Comparison of ENCODE assay signal across 14 cellular contexts in the genomic region with DNA sequence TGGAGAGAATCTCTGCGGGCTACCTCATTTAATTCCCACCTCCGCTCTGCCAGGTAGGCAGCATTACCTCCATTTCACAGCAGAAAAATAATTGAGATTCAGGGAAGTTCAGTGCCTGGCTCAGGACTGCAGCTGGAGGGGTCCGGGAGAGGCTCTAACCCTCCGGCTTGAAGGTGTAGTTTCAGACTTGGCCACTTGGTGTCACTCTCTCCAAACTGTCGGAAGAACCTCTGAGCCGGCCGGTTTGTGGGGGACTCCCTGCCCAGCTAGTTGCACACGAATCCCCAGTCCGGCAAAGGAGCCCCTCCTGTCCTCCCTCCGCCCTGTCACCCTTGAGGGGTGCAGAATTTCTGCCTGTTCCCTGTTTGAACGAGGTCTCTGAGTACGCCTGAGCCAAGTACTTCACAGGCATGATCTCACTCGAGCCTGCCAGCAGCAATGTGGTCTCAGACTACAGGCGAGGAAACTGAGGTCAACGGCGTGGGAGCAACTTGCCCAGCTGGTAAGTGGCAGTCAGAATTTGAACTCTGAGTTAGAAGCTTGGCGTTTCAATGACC.
A peak's percentile ranks its signal among the peaks of the same experiment; 100 is the strongest.
DNase-seq lines count a peak whose midpoint lies in the region; ATAC-seq and TF ChIP-seq lines count a peak whose summit lies in the region.
"Had no signal": no experiment of that assay in that cellular context is flagged by ENCODE, and none has a peak within 500 bp of the region (broad histone marks: within the 10 kb centered on the region; RNA-seq: fewer than 3 reads in every experiment).

No MANE protein-coding gene starts in this region.

- H3K27ac ChIP-seq in C4-2B (no peak overlapping the region), GM23338 (ENCODE audit: low read depth) (no peak overlapping the region), left ventricle myocardium inferior (replicated peaks) (no peak overlapping the region)
- H3K27ac ChIP-seq: suprapubic skin had no signal

- H3K4me3 Mint-ChIP-seq in GM23338 = no peak overlapping the region
- H3K4me3 Mint-ChIP-seq in Calu3 (ENCODE audit: low read depth, unreplicated experiment) = no peak overlapping the region
- H3K4me3 Mint-ChIP-seq: activated CD4-positive, alpha-beta T cell treated with anti-CD3 and anti-CD28 coated beads, Interleukin-2, amount 10 ng/mL, durations not matched to agents 24 days and 14 days had no signal

- in situ Hi-C loops in SK-MEL-5 (cut with HindIII; ENCODE audit: low pct_unique_long_range_greater_than_20kb, low sequenced_read_pairs) = no loop called here

- TF ChIP-seq CTCF in C4-2B (conservative IDR thresholded peaks at IDR 0.05) (peak; percentile 48), GM23338 (conservative IDR thresholded peaks at IDR 0.05; ENCODE audit: low read depth in 2 of 2) (peak; percentile 4 to 28; a peak in 1 of 4 replicates), left ventricle myocardium inferior (IDR thresholded peaks at IDR 0.05; ENCODE audit: borderline replicate concordance) (peak; percentile 71), Calu3 (IDR thresholded peaks at IDR 0.05; ENCODE audit: unreplicated experiment) (no peak)

- no peak overlapping the region for H3K4me2 ChIP-seq in GM23338

- H3K9me3 Mint-ChIP-seq in GM23338 = peaks cover 95% of the 10 kb centered on the region
- peaks cover 14% of the 10 kb centered on the region for H3K9me3 Mint-ChIP-seq in Calu3 (ENCODE audit: low read depth, unreplicated experiment)

- no peaks in the 10 kb centered on the region for H3K9me3 ChIP-seq in left ventricle myocardium inferior (replicated peaks)

- DNase-seq in GM23338 (ENCODE audit: low spot score) (peak; percentile 0), SK-MEL-5 (ENCODE audit: low read depth, low spot score) (peak; percentile 7), left ventricle myocardium inferior (no peak), T-helper 9 cell (no peak), Calu3 (no peak)
- DNase-seq: activated CD4-positive, alpha-beta T cell treated with anti-CD3 and anti-CD28 coated beads, Interleukin-2, amount 10 ng/mL, durations not matched to agents 24 days and 14 days; activated naive CD4-positive, alpha-beta T cell; C1 segment of cervical spinal cord; foreskin melanocyte; NCI-H2029 had no signal

- H3K36me3 Mint-ChIP-seq in GM23338 (ENCODE audit: low read depth) (peaks cover 44% of the 10 kb centered on the region), Calu3 (ENCODE audit: insufficient read depth, unreplicated experiment) (no peaks in the 10 kb centered on the region)

- no TSS peak for BruUV-seq in Calu3 (replicated peaks; lab: Mats Ljungman, UMichigan)

- ATAC-seq in GM23338 (no peak), HG03159 (IDR thresholded peaks at IDR 0.05; ENCODE audit: unreplicated experiment) (no peak), GM19455 (IDR thresholded peaks at IDR 0.05; ENCODE audit: unreplicated experiment) (no peak)

- H3K4me1 Mint-ChIP-seq in GM23338 = no peaks in the 10 kb centered on the region
- no peaks in the 10 kb centered on the region for H3K4me1 Mint-ChIP-seq in Calu3 (ENCODE audit: low read depth, unreplicated experiment)
- H3K4me1 Mint-ChIP-seq: activated CD4-positive, alpha-beta T cell treated with anti-CD3 and anti-CD28 coated beads, Interleukin-2, amount 10 ng/mL, durations not matched to agents 24 days and 14 days had no signal

- H3K79me2 ChIP-seq in GM23338 (replicated peaks; ENCODE audit: insufficient read depth) = no peaks in the 10 kb centered on the region

- H2AFZ ChIP-seq in GM23338 = no peak overlapping the region

- no peaks in the 10 kb centered on the region for H4K20me1 ChIP-seq in GM23338 (replicated peaks; ENCODE audit: insufficient read depth)

- H3K27me3 Mint-ChIP-seq in GM23338 (ENCODE audit: insufficient read depth, low read depth, poor library complexity) (peaks cover 4% of the 10 kb centered on the region), Calu3 (ENCODE audit: unreplicated experiment) (no peaks in the 10 kb centered on the region)
- H3K27me3 Mint-ChIP-seq: activated CD4-positive, alpha-beta T cell treated with anti-CD3 and anti-CD28 coated beads, Interleukin-2, amount 10 ng/mL, durations not matched to agents 24 days and 14 days had no signal

- no peaks in the 10 kb centered on the region for H3K9me2 ChIP-seq in GM23338 (ENCODE audit: insufficient read depth)

- H3K4me1 ChIP-seq in GM23338 (ENCODE audit: insufficient read depth) = no peaks in the 10 kb centered on the region
- no peaks in the 10 kb centered on the region for H3K4me1 ChIP-seq in left ventricle myocardium inferior
- H3K4me1 ChIP-seq: suprapubic skin had no signal

- no peaks in the 10 kb centered on the region; the same call in 1 of the 2 replicates for H3K36me3 ChIP-seq in GM23338 (ENCODE audit: insufficient read depth)
- no peaks in the 10 kb centered on the region for H3K36me3 ChIP-seq in left ventricle myocardium inferior
- H3K36me3 ChIP-seq: suprapubic skin had no signal

- CTCF ChIA-PET in Calu3 (lab: Charles Lee) = no interaction called here

- H3K27ac Mint-ChIP-seq in GM23338 (no peak overlapping the region), Calu3 (ENCODE audit: unreplicated experiment) (no peak overlapping the region)
- H3K27ac Mint-ChIP-seq: activated CD4-positive, alpha-beta T cell treated with anti-CD3 and anti-CD28 coated beads, Interleukin-2, amount 10 ng/mL, durations not matched to agents 24 days and 14 days had no signal

- H3K27me3 ChIP-seq in GM23338 (ENCODE audit: insufficient read depth) (no peaks in the 10 kb centered on the region), left ventricle myocardium inferior (ENCODE audit: low read depth) (no peaks in the 10 kb centered on the region)
- H3K27me3 ChIP-seq: suprapubic skin had no signal

- no peak overlapping the region for H3K4me3 ChIP-seq in GM23338
- no peak overlapping the region for H3K4me3 ChIP-seq in left ventricle myocardium inferior
- H3K4me3 ChIP-seq: suprapubic skin had no signal

- no peaks in the 10 kb centered on the region for H3F3A ChIP-seq in GM23338 (replicated peaks; ENCODE audit: low read depth)

- intact Hi-C loops in left ventricle myocardium inferior (cut with micrococcal nuclease) (no loop called here), Calu3 (cut with micrococcal nuclease; ENCODE audit: unreplicated experiment) (no loop called here)

TF ChIP-seq in GM23338, 12 proteins besides CTCF, POLR2A, EP300 and RAD21:
- TF ChIP-seq, protein P1, sequence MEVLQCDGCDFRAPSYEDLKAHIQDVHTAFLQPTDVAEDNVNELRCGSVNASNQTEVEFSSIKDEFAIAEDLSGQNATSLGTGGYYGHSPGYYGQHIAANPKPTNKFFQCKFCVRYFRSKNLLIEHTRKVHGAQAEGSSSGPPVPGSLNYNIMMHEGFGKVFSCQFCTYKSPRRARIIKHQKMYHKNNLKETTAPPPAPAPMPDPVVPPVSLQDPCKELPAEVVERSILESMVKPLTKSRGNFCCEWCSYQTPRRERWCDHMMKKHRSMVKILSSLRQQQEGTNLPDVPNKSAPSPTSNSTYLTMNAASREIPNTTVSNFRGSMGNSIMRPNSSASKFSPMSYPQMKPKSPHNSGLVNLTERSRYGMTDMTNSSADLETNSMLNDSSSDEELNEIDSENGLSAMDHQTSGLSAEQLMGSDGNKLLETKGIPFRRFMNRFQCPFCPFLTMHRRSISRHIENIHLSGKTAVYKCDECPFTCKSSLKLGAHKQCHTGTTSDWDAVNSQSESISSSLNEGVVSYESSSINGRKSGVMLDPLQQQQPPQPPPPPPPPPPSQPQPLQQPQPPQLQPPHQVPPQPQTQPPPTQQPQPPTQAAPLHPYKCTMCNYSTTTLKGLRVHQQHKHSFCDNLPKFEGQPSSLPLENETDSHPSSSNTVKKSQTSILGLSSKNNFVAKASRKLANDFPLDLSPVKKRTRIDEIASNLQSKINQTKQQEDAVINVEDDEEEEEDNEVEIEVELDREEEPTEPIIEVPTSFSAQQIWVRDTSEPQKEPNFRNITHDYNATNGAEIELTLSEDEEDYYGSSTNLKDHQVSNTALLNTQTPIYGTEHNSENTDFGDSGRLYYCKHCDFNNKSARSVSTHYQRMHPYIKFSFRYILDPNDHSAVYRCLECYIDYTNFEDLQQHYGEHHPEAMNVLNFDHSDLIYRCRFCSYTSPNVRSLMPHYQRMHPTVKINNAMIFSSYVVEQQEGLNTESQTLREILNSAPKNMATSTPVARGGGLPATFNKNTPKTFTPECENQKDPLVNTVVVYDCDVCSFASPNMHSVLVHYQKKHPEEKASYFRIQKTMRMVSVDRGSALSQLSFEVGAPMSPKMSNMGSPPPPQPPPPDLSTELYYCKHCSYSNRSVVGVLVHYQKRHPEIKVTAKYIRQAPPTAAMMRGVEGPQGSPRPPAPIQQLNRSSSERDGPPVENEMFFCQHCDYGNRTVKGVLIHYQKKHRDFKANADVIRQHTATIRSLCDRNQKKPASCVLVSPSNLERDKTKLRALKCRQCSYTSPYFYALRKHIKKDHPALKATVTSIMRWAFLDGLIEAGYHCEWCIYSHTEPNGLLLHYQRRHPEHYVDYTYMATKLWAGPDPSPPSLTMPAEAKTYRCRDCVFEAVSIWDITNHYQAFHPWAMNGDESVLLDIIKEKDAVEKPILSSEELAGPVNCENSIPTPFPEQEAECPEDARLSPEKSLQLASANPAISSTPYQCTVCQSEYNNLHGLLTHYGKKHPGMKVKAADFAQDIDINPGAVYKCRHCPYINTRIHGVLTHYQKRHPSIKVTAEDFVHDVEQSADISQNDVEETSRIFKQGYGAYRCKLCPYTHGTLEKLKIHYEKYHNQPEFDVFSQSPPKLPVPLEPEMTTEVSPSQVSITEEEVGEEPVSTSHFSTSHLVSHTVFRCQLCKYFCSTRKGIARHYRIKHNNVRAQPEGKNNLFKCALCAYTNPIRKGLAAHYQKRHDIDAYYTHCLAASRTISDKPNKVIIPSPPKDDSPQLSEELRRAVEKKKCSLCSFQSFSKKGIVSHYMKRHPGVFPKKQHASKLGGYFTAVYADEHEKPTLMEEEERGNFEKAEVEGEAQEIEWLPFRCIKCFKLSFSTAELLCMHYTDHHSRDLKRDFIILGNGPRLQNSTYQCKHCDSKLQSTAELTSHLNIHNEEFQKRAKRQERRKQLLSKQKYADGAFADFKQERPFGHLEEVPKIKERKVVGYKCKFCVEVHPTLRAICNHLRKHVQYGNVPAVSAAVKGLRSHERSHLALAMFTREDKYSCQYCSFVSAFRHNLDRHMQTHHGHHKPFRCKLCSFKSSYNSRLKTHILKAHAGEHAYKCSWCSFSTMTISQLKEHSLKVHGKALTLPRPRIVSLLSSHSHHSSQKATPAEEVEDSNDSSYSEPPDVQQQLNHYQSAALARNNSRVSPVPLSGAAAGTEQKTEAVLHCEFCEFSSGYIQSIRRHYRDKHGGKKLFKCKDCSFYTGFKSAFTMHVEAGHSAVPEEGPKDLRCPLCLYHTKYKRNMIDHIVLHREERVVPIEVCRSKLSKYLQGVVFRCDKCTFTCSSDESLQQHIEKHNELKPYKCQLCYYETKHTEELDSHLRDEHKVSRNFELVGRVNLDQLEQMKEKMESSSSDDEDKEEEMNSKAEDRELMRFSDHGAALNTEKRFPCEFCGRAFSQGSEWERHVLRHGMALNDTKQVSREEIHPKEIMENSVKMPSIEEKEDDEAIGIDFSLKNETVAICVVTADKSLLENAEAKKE (CRISPR knock-in tag; IDR thresholded peaks at IDR 0.05) = no peak
- no peak for TF ChIP-seq CREB1 (CRISPR knock-in tag; IDR thresholded peaks at IDR 0.05; ENCODE audit: low read depth)
- TF ChIP-seq ZNF331 (CRISPR knock-in tag; IDR thresholded peaks at IDR 0.05; ENCODE audit: low read depth) = no peak

Comparison
In these comparisons a context has a peak if more than half of its experiments do, and no peak if none do; other contexts are left out.
1. DNase-seq: peak in GM23338 (single experiment) and SK-MEL-5 (single experiment); none in left ventricle myocardium inferior (single experiment), T-helper 9 cell (single experiment) and Calu3 (single experiment).